Comparison of ENCODE assay signal across 2 cellular contexts in the genomic region with DNA sequence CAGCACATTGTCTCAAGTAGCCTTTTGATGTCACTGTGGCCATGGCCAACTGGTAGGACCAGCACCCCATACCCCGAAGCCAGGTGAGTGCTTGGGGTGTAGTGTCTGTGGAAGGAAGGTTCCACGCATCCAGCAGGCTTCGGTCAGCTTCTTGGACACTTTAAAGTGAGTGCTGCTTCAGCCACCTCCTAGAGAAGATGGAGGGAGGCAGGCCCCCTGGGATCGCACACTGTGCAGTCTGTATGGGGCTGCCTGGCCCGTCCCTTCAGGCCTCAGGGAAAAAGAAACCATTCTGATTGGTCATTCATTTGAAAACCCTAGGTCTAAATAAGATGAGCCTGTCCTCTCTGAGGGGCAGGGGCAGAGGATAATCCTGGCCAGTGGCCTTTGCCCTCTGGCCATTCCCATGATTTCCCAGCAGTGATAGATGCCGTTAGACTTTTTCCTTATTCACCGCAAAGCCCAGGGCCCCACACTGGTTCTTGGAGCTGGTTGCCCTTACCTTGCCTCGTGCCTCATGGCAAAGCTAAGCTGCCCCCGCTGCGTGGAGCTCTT.
TF ChIP-seq lines count a peak whose summit lies in the region.

No MANE protein-coding gene starts in this region.

TF ChIP-seq in GM23338, 12 proteins besides CTCF, POLR2A, EP300 and RAD21 (continues in another document):
- TF ChIP-seq EZH2 (IDR thresholded peaks at IDR 0.05; ENCODE audit: low read depth, unreplicated experiment) (no peak), ZNF331 (CRISPR knock-in tag; IDR thresholded peaks at IDR 0.05; ENCODE audit: low read depth) (no peak), POLR2AphosphoS5 (IDR thresholded peaks at IDR 0.05; ENCODE audit: low read depth) (no peak), JUNB (IDR thresholded peaks at IDR 0.05; ENCODE audit: unreplicated experiment) (no peak), STAT1 (IDR thresholded peaks at IDR 0.05; ENCODE audit: unreplicated experiment) (no peak), EZH2phosphoT487 (IDR thresholded peaks at IDR 0.05; ENCODE audit: unreplicated experiment) (no peak), REST (IDR thresholded peaks at IDR 0.05; ENCODE audit: unreplicated experiment) (no peak)
- TF ChIP-seq, protein P1, sequence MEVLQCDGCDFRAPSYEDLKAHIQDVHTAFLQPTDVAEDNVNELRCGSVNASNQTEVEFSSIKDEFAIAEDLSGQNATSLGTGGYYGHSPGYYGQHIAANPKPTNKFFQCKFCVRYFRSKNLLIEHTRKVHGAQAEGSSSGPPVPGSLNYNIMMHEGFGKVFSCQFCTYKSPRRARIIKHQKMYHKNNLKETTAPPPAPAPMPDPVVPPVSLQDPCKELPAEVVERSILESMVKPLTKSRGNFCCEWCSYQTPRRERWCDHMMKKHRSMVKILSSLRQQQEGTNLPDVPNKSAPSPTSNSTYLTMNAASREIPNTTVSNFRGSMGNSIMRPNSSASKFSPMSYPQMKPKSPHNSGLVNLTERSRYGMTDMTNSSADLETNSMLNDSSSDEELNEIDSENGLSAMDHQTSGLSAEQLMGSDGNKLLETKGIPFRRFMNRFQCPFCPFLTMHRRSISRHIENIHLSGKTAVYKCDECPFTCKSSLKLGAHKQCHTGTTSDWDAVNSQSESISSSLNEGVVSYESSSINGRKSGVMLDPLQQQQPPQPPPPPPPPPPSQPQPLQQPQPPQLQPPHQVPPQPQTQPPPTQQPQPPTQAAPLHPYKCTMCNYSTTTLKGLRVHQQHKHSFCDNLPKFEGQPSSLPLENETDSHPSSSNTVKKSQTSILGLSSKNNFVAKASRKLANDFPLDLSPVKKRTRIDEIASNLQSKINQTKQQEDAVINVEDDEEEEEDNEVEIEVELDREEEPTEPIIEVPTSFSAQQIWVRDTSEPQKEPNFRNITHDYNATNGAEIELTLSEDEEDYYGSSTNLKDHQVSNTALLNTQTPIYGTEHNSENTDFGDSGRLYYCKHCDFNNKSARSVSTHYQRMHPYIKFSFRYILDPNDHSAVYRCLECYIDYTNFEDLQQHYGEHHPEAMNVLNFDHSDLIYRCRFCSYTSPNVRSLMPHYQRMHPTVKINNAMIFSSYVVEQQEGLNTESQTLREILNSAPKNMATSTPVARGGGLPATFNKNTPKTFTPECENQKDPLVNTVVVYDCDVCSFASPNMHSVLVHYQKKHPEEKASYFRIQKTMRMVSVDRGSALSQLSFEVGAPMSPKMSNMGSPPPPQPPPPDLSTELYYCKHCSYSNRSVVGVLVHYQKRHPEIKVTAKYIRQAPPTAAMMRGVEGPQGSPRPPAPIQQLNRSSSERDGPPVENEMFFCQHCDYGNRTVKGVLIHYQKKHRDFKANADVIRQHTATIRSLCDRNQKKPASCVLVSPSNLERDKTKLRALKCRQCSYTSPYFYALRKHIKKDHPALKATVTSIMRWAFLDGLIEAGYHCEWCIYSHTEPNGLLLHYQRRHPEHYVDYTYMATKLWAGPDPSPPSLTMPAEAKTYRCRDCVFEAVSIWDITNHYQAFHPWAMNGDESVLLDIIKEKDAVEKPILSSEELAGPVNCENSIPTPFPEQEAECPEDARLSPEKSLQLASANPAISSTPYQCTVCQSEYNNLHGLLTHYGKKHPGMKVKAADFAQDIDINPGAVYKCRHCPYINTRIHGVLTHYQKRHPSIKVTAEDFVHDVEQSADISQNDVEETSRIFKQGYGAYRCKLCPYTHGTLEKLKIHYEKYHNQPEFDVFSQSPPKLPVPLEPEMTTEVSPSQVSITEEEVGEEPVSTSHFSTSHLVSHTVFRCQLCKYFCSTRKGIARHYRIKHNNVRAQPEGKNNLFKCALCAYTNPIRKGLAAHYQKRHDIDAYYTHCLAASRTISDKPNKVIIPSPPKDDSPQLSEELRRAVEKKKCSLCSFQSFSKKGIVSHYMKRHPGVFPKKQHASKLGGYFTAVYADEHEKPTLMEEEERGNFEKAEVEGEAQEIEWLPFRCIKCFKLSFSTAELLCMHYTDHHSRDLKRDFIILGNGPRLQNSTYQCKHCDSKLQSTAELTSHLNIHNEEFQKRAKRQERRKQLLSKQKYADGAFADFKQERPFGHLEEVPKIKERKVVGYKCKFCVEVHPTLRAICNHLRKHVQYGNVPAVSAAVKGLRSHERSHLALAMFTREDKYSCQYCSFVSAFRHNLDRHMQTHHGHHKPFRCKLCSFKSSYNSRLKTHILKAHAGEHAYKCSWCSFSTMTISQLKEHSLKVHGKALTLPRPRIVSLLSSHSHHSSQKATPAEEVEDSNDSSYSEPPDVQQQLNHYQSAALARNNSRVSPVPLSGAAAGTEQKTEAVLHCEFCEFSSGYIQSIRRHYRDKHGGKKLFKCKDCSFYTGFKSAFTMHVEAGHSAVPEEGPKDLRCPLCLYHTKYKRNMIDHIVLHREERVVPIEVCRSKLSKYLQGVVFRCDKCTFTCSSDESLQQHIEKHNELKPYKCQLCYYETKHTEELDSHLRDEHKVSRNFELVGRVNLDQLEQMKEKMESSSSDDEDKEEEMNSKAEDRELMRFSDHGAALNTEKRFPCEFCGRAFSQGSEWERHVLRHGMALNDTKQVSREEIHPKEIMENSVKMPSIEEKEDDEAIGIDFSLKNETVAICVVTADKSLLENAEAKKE (CRISPR knock-in tag; IDR thresholded peaks at IDR 0.05) = no peak
- TF ChIP-seq, protein P2, sequence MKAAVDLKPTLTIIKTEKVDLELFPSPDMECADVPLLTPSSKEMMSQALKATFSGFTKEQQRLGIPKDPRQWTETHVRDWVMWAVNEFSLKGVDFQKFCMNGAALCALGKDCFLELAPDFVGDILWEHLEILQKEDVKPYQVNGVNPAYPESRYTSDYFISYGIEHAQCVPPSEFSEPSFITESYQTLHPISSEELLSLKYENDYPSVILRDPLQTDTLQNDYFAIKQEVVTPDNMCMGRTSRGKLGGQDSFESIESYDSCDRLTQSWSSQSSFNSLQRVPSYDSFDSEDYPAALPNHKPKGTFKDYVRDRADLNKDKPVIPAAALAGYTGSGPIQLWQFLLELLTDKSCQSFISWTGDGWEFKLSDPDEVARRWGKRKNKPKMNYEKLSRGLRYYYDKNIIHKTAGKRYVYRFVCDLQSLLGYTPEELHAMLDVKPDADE (IDR thresholded peaks at IDR 0.05) = no peak

TF ChIP-seq in H1, 55 proteins besides CTCF, POLR2A, EP300 and RAD21:
- TF ChIP-seq, protein P3, sequence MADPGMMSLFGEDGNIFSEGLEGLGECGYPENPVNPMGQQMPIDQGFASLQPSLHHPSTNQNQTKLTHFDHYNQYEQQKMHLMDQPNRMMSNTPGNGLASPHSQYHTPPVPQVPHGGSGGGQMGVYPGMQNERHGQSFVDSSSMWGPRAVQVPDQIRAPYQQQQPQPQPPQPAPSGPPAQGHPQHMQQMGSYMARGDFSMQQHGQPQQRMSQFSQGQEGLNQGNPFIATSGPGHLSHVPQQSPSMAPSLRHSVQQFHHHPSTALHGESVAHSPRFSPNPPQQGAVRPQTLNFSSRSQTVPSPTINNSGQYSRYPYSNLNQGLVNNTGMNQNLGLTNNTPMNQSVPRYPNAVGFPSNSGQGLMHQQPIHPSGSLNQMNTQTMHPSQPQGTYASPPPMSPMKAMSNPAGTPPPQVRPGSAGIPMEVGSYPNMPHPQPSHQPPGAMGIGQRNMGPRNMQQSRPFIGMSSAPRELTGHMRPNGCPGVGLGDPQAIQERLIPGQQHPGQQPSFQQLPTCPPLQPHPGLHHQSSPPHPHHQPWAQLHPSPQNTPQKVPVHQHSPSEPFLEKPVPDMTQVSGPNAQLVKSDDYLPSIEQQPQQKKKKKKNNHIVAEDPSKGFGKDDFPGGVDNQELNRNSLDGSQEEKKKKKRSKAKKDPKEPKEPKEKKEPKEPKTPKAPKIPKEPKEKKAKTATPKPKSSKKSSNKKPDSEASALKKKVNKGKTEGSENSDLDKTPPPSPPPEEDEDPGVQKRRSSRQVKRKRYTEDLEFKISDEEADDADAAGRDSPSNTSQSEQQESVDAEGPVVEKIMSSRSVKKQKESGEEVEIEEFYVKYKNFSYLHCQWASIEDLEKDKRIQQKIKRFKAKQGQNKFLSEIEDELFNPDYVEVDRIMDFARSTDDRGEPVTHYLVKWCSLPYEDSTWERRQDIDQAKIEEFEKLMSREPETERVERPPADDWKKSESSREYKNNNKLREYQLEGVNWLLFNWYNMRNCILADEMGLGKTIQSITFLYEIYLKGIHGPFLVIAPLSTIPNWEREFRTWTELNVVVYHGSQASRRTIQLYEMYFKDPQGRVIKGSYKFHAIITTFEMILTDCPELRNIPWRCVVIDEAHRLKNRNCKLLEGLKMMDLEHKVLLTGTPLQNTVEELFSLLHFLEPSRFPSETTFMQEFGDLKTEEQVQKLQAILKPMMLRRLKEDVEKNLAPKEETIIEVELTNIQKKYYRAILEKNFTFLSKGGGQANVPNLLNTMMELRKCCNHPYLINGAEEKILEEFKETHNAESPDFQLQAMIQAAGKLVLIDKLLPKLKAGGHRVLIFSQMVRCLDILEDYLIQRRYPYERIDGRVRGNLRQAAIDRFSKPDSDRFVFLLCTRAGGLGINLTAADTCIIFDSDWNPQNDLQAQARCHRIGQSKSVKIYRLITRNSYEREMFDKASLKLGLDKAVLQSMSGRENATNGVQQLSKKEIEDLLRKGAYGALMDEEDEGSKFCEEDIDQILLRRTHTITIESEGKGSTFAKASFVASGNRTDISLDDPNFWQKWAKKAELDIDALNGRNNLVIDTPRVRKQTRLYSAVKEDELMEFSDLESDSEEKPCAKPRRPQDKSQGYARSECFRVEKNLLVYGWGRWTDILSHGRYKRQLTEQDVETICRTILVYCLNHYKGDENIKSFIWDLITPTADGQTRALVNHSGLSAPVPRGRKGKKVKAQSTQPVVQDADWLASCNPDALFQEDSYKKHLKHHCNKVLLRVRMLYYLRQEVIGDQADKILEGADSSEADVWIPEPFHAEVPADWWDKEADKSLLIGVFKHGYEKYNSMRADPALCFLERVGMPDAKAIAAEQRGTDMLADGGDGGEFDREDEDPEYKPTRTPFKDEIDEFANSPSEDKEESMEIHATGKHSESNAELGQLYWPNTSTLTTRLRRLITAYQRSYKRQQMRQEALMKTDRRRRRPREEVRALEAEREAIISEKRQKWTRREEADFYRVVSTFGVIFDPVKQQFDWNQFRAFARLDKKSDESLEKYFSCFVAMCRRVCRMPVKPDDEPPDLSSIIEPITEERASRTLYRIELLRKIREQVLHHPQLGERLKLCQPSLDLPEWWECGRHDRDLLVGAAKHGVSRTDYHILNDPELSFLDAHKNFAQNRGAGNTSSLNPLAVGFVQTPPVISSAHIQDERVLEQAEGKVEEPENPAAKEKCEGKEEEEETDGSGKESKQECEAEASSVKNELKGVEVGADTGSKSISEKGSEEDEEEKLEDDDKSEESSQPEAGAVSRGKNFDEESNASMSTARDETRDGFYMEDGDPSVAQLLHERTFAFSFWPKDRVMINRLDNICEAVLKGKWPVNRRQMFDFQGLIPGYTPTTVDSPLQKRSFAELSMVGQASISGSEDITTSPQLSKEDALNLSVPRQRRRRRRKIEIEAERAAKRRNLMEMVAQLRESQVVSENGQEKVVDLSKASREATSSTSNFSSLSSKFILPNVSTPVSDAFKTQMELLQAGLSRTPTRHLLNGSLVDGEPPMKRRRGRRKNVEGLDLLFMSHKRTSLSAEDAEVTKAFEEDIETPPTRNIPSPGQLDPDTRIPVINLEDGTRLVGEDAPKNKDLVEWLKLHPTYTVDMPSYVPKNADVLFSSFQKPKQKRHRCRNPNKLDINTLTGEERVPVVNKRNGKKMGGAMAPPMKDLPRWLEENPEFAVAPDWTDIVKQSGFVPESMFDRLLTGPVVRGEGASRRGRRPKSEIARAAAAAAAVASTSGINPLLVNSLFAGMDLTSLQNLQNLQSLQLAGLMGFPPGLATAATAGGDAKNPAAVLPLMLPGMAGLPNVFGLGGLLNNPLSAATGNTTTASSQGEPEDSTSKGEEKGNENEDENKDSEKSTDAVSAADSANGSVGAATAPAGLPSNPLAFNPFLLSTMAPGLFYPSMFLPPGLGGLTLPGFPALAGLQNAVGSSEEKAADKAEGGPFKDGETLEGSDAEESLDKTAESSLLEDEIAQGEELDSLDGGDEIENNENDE (IDR thresholded peaks at IDR 0.05; ENCODE audit: insufficient replicate concordance, low read length) = no peak
- TF ChIP-seq TEAD4 (IDR thresholded peaks at IDR 0.05; ENCODE audit: low read depth, low read length) (no peak), HDAC2 (IDR thresholded peaks at IDR 0.05; ENCODE audit: borderline replicate concordance in 1 of 2, low read depth in 2 of 2, low read length in 2 of 2) (no peak), SP4 (IDR thresholded peaks at IDR 0.05; ENCODE audit: low read length) (no peak), NANOG (IDR thresholded peaks at IDR 0.05; ENCODE audit: insufficient read depth, low read depth, low read length, poor library complexity, severe bottlenecking) (no peak)
- TF ChIP-seq, protein P4, sequence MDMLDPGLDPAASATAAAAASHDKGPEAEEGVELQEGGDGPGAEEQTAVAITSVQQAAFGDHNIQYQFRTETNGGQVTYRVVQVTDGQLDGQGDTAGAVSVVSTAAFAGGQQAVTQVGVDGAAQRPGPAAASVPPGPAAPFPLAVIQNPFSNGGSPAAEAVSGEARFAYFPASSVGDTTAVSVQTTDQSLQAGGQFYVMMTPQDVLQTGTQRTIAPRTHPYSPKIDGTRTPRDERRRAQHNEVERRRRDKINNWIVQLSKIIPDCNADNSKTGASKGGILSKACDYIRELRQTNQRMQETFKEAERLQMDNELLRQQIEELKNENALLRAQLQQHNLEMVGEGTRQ (IDR thresholded peaks at IDR 0.05; ENCODE audit: low read length) = no peak
